22 cellular contexts compared by ENCODE assay signal in genomic region chr7:141568227-141568626, GRCh38. TPM values are rescaled to one million over a fixed set of nuclear protein-coding genes. Genes with fewer than 3 reads are reported as not detected.
DNase-seq lines count a peak whose midpoint lies in the region; ATAC-seq and TF ChIP-seq lines count a peak whose summit lies in the region.
"Had no signal": no experiment of that assay in that cellular context is flagged by ENCODE, and none has a peak within 500 bp of the region (broad histone marks: within the 10 kb centered on the region; RNA-seq: fewer than 3 reads in every experiment).

No MANE protein-coding gene starts in this region.

- H3K4me1 ChIP-seq in right atrium auricular region (peaks cover 0 to 15% of the 10 kb centered on the region in 2 donors), psoas muscle (peaks cover 9% of the 10 kb centered on the region)
- H3K4me1 ChIP-seq: BE2C, SJSA1 had no signal

- WGBS in psoas muscle, 3 donors = 26 to 40% (median 31%) methylated on average over 4 of the region's 4 CpGs

- ATAC-seq in Right ventricle myocardium inferior = peak; percentile 79
- ATAC-seq in left cardiac atrium = peak; percentile 73 to 89
- peak in 3 of 4 donors; percentile 68 to 80 (median 74) for ATAC-seq in psoas muscle
- no peak for ATAC-seq in GM19023 (IDR thresholded peaks at IDR 0.05; ENCODE audit: unreplicated experiment)
- ATAC-seq in GM19452 (IDR thresholded peaks at IDR 0.05; ENCODE audit: unreplicated experiment) = no peak
- no peak for ATAC-seq in GM21526 (IDR thresholded peaks at IDR 0.05; ENCODE audit: low FRiP score, unreplicated experiment)
- ATAC-seq: GM12878 had no signal

- no peak overlapping the region for H3K4me3 ChIP-seq in right atrium auricular region
- no peak overlapping the region for H3K4me3 ChIP-seq in psoas muscle
- H3K4me3 ChIP-seq: GM12878, PC-9, SJSA1 had no signal

- DNase-seq in Right ventricle myocardium inferior (ENCODE audit: missing footprints) (no peak), right atrium auricular region (ENCODE audit: low spot score) (no peak), cerebellar cortex (ENCODE audit: low spot score) (peak; percentile 94), left cardiac atrium (no peak), psoas muscle (no peak)
- DNase-seq: 8988T; BE2C; CD4-positive, CD25-positive, alpha-beta regulatory T cell; COR-L47; MV-4-11; NCI-H187; NCI-H2107; NCI-H524; NCI-H82; PC-9 had no signal

- intact Hi-C loops in Right ventricle myocardium inferior (cut with DNase I) = no loop called here
- intact Hi-C loops in left cardiac atrium (cut with DNase I) = no loop called here
- intact Hi-C loops in psoas muscle (cut with DNase I) = no loop called here

- no peak for TF ChIP-seq CTCF in right atrium auricular region (IDR thresholded peaks at IDR 0.05)
- no peak for TF ChIP-seq CTCF in psoas muscle (IDR thresholded peaks at IDR 0.05)

- peak overlapping the region in 1 of 2 donors; percentile 33 for H3K27ac ChIP-seq in right atrium auricular region
- no peak overlapping the region for H3K27ac ChIP-seq in psoas muscle
- H3K27ac ChIP-seq: KMS-11, PC-9, RWPE1, SJSA1 had no signal

- H3K9me3 ChIP-seq in right atrium auricular region (no peaks in the 10 kb centered on the region), psoas muscle (no peaks in the 10 kb centered on the region)
- H3K9me3 ChIP-seq: BE2C, SJSA1 had no signal

- H3K27me3 ChIP-seq in right atrium auricular region (no peaks in the 10 kb centered on the region), psoas muscle (ENCODE audit: insufficient read depth in 3 of 3, low read length in 2 of 3) (no peaks in the 10 kb centered on the region)
- H3K27me3 ChIP-seq: BE2C, SJSA1 had no signal

- H3K36me3 ChIP-seq in right atrium auricular region (peaks cover 11% of the 10 kb centered on the region), psoas muscle (ENCODE audit: insufficient read depth in 1 of 2, low read depth in 1 of 2) (peaks cover 0 to 25% of the 10 kb centered on the region in 2 donors)

RNA-seq across cellular contexts. Expression of gene AGK, which starts 17.0 kb away (rescaled TPM):
- total RNA-seq in Right ventricle myocardium inferior (28.4 TPM), right atrium auricular region (10 to 100 TPM; 24.2 to 41.9 TPM), left cardiac atrium (10 to 100 TPM; 28.9 to 37.8 TPM), psoas muscle (10 to 100 TPM in 2 of 4 donors, 1 to 10 TPM in 2; 7.8 to 15.4 (median 9.8) TPM)
- polyA plus RNA-seq in psoas muscle = 10 to 100 TPM in 1 of 3 donors, 1 to 10 TPM in 2; 5.8 to 10.3 (median 7.3) TPM

Comparison
In these comparisons a context has a peak if more than half of its experiments do, and no peak if none do; other contexts are left out.
1. ATAC-seq: peak in Right ventricle myocardium inferior (single experiment), left cardiac atrium (2 of 2) and psoas muscle (3 of 4); none in GM19023 (single experiment), GM19452 (single experiment) and GM21526 (single experiment).